10 cellular contexts compared by ENCODE assay signal in genomic region chr3:151316267-151316991, GRCh38. TPM values are rescaled to one million over a fixed set of nuclear protein-coding genes. Genes with fewer than 3 reads are reported as not detected.
DNase-seq lines count a peak whose midpoint lies in the region; ATAC-seq, FAIRE-seq and TF ChIP-seq lines count a peak whose summit lies in the region.
"Had no signal": no experiment of that assay in that cellular context is flagged by ENCODE, and none has a peak within 500 bp of the region (broad histone marks: within the 10 kb centered on the region; RNA-seq: fewer than 3 reads in every experiment).

Gene GPR87 (minus strand): TSS chr3:151316820. CDS start chr3:151300100, 16,720 bp downstream.

- no peak within 1 kb of the TSS for H3K9ac ChIP-seq in GM23248
- peak within 1 kb of the TSS; percentile 94 for H3K9ac ChIP-seq in keratinocyte (ENCODE audit: control insufficient read depth, extremely low read depth, insufficient read depth, low read length)

- TF ChIP-seq POLR2A in right lobe of liver (IDR thresholded peaks at IDR 0.05): no peak

- H3K4me3 ChIP-seq in GM23248: no peak within 1 kb of the TSS
- H3K4me3 ChIP-seq in keratinocyte (ENCODE audit: control insufficient read depth in 2 of 3, extremely low read depth in 1 of 3, insufficient read depth in 2 of 3, low read depth in 1 of 3, low read length in 3 of 3): peak within 1 kb of the TSS; percentile 75 to 93 (median 92)
- H3K4me3 ChIP-seq in A673 (ENCODE audit: low read depth, low read length, poor library complexity, severe bottlenecking): no peak within 1 kb of the TSS
- no peak within 1 kb of the TSS for H3K4me3 ChIP-seq in right lobe of liver

- H3K9me2 ChIP-seq in GM23248 (ENCODE audit: insufficient read depth): no peaks in the 10 kb centered on the region

- in situ Hi-C loops in Caki2 (cut with HindIII; ENCODE audit: low pct_unique_long_range_greater_than_20kb, low sequenced_read_pairs) (no loop called here), GM23248 (cut with MboI) (no loop called here)

- H3F3A ChIP-seq in GM23248 (ENCODE audit: insufficient read depth): peaks cover 46% of the 10 kb centered on the region

- peak; percentile 96 for FAIRE-seq in keratinocyte (lab: Jason Lieb, UNC)

- H3K4me3 Mint-ChIP-seq in activated CD8-positive, alpha-beta T cell treated with anti-CD3 and anti-CD28 coated beads for 36 hours: peak within 1 kb of the TSS; percentile 24

- H3K4me2 ChIP-seq in GM23248 (ENCODE audit: unreplicated experiment) (no peak within 1 kb of the TSS), keratinocyte (ENCODE audit: control insufficient read depth, extremely low read depth, insufficient read depth, low read depth, low read length) (peak within 1 kb of the TSS; percentile 95)

- no peaks in the 10 kb centered on the region for H3K36me3 Mint-ChIP-seq in activated CD8-positive, alpha-beta T cell treated with anti-CD3 and anti-CD28 coated beads for 36 hours (ENCODE audit: low read depth)

- no peaks in the 10 kb centered on the region for H3K9me3 ChIP-seq in GM23248 (ENCODE audit: low read depth)
- no peaks in the 10 kb centered on the region for H3K9me3 ChIP-seq in keratinocyte (ENCODE audit: control insufficient read depth, low read depth, low read length)
- H3K9me3 ChIP-seq in A673 (ENCODE audit: low read depth, low read length, poor library complexity, severe bottlenecking): no peaks in the 10 kb centered on the region
- no peaks in the 10 kb centered on the region for H3K9me3 ChIP-seq in right lobe of liver

- H4K20me1 ChIP-seq in GM23248 (ENCODE audit: insufficient read depth) (no peaks in the 10 kb centered on the region), keratinocyte (ENCODE audit: control insufficient read depth, extremely low read depth, insufficient read depth, low read length) (peaks cover 3% of the 10 kb centered on the region)

- peaks cover 22% of the 10 kb centered on the region for H3K4me1 Mint-ChIP-seq in activated CD8-positive, alpha-beta T cell treated with anti-CD3 and anti-CD28 coated beads for 36 hours (ENCODE audit: low read depth)

- no peaks in the 10 kb centered on the region for H3K27me3 ChIP-seq in GM23248 (replicated peaks; ENCODE audit: insufficient read depth)
- H3K27me3 ChIP-seq in keratinocyte (ENCODE audit: control insufficient read depth, extremely low read depth, insufficient read depth, low read length): no peaks in the 10 kb centered on the region
- no peaks in the 10 kb centered on the region for H3K27me3 ChIP-seq in A673 (replicated peaks; ENCODE audit: insufficient read depth, low read depth, low read length, poor library complexity)
- no peaks in the 10 kb centered on the region for H3K27me3 ChIP-seq in right lobe of liver

- H3K9me3 Mint-ChIP-seq in activated CD8-positive, alpha-beta T cell treated with anti-CD3 and anti-CD28 coated beads for 36 hours: no peaks in the 10 kb centered on the region

- H3K27me3 Mint-ChIP-seq in activated CD8-positive, alpha-beta T cell treated with anti-CD3 and anti-CD28 coated beads for 36 hours: peaks cover 2% of the 10 kb centered on the region

- no peaks in the 10 kb centered on the region for H3K9me1 ChIP-seq in keratinocyte (ENCODE audit: control insufficient read depth, extremely low read depth, insufficient read depth, low read length)

- no peak within 1 kb of the TSS for H2AFZ ChIP-seq in GM23248
- H2AFZ ChIP-seq in keratinocyte (ENCODE audit: control insufficient read depth, low read length): no peak within 1 kb of the TSS

- ATAC-seq in activated CD8-positive, alpha-beta T cell treated with anti-CD3 and anti-CD28 coated beads for 36 hours: peak; percentile 78
- ATAC-seq in HG03196 (IDR thresholded peaks at IDR 0.05; ENCODE audit: unreplicated experiment): no peak
- ATAC-seq in right lobe of liver: no peak

- POLR2A ChIA-PET in activated CD8-positive, alpha-beta T cell treated with anti-CD3 and anti-CD28 coated beads for 36 hours (lab: Charles Lee): interaction anchor here (0.7 to 1.2 kb wide), 2 partner anchors 11 to 82 kb away, joined by 3 to 5 read pairs; no protein-coding TSS in a partner anchor
- POLR2A ChIA-PET in A673 (lab: Charles Lee; ENCODE audit: low non-redundant PET): no interaction called here

- H3K36me3 ChIP-seq in GM23248 (ENCODE audit: low read depth) (no peaks in the 10 kb centered on the region), keratinocyte (ENCODE audit: control insufficient read depth in 2 of 2, extremely low read depth in 1 of 2, insufficient read depth in 2 of 2, low read length in 2 of 2) (peaks cover 4 to 15% of the 10 kb centered on the region in 2 experiments), A673 (ENCODE audit: insufficient read depth, low read length, poor library complexity, severe bottlenecking) (no peaks in the 10 kb centered on the region), right lobe of liver (no peaks in the 10 kb centered on the region)

- TF ChIP-seq CTCF in activated CD8-positive, alpha-beta T cell treated with anti-CD3 and anti-CD28 coated beads for 36 hours (IDR thresholded peaks at IDR 0.05): no peak
- TF ChIP-seq CTCF in keratinocyte (optimal IDR thresholded peaks at IDR 0.05 in 1 of 3, IDR thresholded peaks at IDR 0.05 in 1 of 3, conservative IDR thresholded peaks at IDR 0.05 in 1 of 3; ENCODE audit: extremely low read depth in 1 of 3, insufficient read depth in 2 of 3, low read length in 3 of 3) (no peak), A673 (conservative IDR thresholded peaks at IDR 0.05; ENCODE audit: low read depth, low read length) (no peak), right lobe of liver (IDR thresholded peaks at IDR 0.05) (no peak)

- dilution Hi-C loops in keratinocyte (cut with MboI; ENCODE audit: extremely low pct_ligation_motif_present, low sequenced_read_pairs): no loop called here

- peaks cover 44% of the 10 kb centered on the region for H3K4me1 ChIP-seq in GM23248 (ENCODE audit: insufficient read depth)
- peaks cover 58% of the 10 kb centered on the region for H3K4me1 ChIP-seq in keratinocyte (ENCODE audit: control insufficient read depth, extremely low read depth, insufficient read depth, low read length)
- H3K4me1 ChIP-seq in A673 (ENCODE audit: insufficient read depth, low read length, poor library complexity, severe bottlenecking): peaks cover 5% of the 10 kb centered on the region
- no peaks in the 10 kb centered on the region for H3K4me1 ChIP-seq in right lobe of liver

- no TSS peak for BruUV-seq in A673 (replicated peaks; lab: Mats Ljungman, UMichigan)

- peak; percentile 16 for DNase-seq in Caki2 (ENCODE audit: low read depth)
- peak; percentile 34 for DNase-seq in GM23248
- peak; percentile 27 for DNase-seq in activated CD8-positive, alpha-beta T cell treated with anti-CD3 and anti-CD28 coated beads for 36 hours
- peak; percentile 88 for DNase-seq in keratinocyte (ENCODE audit: low read depth, low spot score)
- DNase-seq in A673 (ENCODE audit: low spot score): no peak
- DNase-seq in right lobe of liver: no peak
- DNase-seq in NCI-H2029 (lab: John Stamatoyannopoulos, UW): no peak
- DNase-seq: DND-41 had no signal

- intact Hi-C loops in activated CD8-positive, alpha-beta T cell treated with anti-CD3 and anti-CD28 coated beads for 36 hours (cut with micrococcal nuclease): no loop called here
- intact Hi-C loops in A673 (cut with micrococcal nuclease; ENCODE audit: unreplicated experiment) (no loop called here), right lobe of liver (cut with DNase I) (no loop called here)

- 76% methylated on average over 7 of the region's 7 CpGs for WGBS in GM23248 (ENCODE audit: low coverage in 1 of 2, low lambda C conversion rate in 2 of 2, missing lambda C conversion rate in 2 of 2), 2 experiments
- WGBS in right lobe of liver (ENCODE audit: insufficient coverage, low coverage, low lambda C conversion rate, missing lambda C conversion rate): 57% methylated on average over 7 of the region's 7 CpGs

- H3K27ac ChIP-seq in GM23248 (no peak within 1 kb of the TSS), keratinocyte (ENCODE audit: control insufficient read depth, insufficient read depth, low read length) (peak within 1 kb of the TSS; percentile 98), A673 (ENCODE audit: low read depth, low read length, poor library complexity, severe bottlenecking) (no peak within 1 kb of the TSS), right lobe of liver (no peak within 1 kb of the TSS)

- no peak within 1 kb of the TSS for H3K27ac Mint-ChIP-seq in activated CD8-positive, alpha-beta T cell treated with anti-CD3 and anti-CD28 coated beads for 36 hours

- H3K79me2 ChIP-seq in GM23248 (ENCODE audit: insufficient read depth) (no peaks in the 10 kb centered on the region), keratinocyte (ENCODE audit: control insufficient read depth, insufficient read depth, low read length) (peaks cover 51% of the 10 kb centered on the region)

- CTCF ChIA-PET in activated CD8-positive, alpha-beta T cell treated with anti-CD3 and anti-CD28 coated beads for 36 hours (lab: Charles Lee): interaction anchor here (0.6 to 2.1 kb wide), 7 partner anchors 10 to 1067 kb away, joined by 3 to 18 read pairs (median 5); partner anchors contain the start of gene P2RY13
- CTCF ChIA-PET in A673 (lab: Charles Lee): no interaction called here

RNA-seq across cellular contexts. Expression of gene GPR87, which starts in this region (rescaled TPM):
- total RNA-seq in Caki2 (2014; rRNA removed; shearing (Covaris generic); ENCODE audit: low replicate concordance): 0.78 TPM in 1 of 2 replicates, not detected in the other
- 0.22 TPM in 1 of 2 replicates, not detected in the other for total RNA-seq in GM23248 (2014; rRNA removed; shearing (Covaris generic))
- not detected in 2 replicates for polyA plus RNA-seq in GM23248 (2016; fragmentation: Nextera tagmentation; extraction: Ambion mirVana)
- not detected for total RNA-seq in activated CD8-positive, alpha-beta T cell treated with anti-CD3 and anti-CD28 coated beads for 36 hours
- polyA plus RNA-seq in keratinocyte: 90.0 to 109 TPM (median 106 TPM) in 3 replicates
- polyA plus RNA-seq in keratinocyte (2011; ENCODE audit: low read depth): 28.6 TPM
- polyA plus RNA-seq in keratinocyte (2011; cell fraction: cytosol; rRNA removed): 73.2 and 137 TPM in 2 replicates
- polyA plus RNA-seq in keratinocyte (2011; cell fraction: nucleus; rRNA removed): 90.2 and 112 TPM in 2 replicates
- 61.5 and 81.1 TPM in 2 replicates for polyA plus RNA-seq in keratinocyte (2012; ENCODE audit: low replicate concordance)
- polyA minus RNA-seq in keratinocyte: 21.8 to 63.5 TPM (median 53.6 TPM) in 3 replicates
- polyA minus RNA-seq in keratinocyte (2011; cell fraction: cytosol; rRNA and poly(A)+ RNA removed): 28.8 TPM
- polyA minus RNA-seq in keratinocyte (2011; cell fraction: nucleus; rRNA and poly(A)+ RNA removed): 18.7 and 35.1 TPM in 2 replicates
- not detected in 2 replicates for total RNA-seq in A673 (2021)
- not detected for total RNA-seq in right lobe of liver
- total RNA-seq: mesenteric fat pad had no signal

Comparison
In these comparisons a context has a peak if more than half of its experiments do, and no peak if none do; other contexts are left out.
1. RNA of gene GPR87 (polyA plus RNA-seq): 28.6 to 137 TPM in keratinocyte; not detected in GM23248; every median in the first group is over 10 times any median in the second.
2. Peak in DNase-seq in Caki2; RNA of the gene not detected or under 1 TPM.
3. Peak in DNase-seq in GM23248; RNA of the gene not detected or under 1 TPM.
4. Peak in DNase-seq and ATAC-seq in activated CD8-positive, alpha-beta T cell treated with anti-CD3 and anti-CD28 coated beads for 36 hours; RNA of the gene not detected or under 1 TPM.
5. H3K4me3 ChIP-seq: peak in keratinocyte (3 of 3); none in GM23248 (single experiment), A673 (single experiment) and right lobe of liver (0 of 3).